ENCODE assay signal across 16 cellular contexts in the genomic region with DNA sequence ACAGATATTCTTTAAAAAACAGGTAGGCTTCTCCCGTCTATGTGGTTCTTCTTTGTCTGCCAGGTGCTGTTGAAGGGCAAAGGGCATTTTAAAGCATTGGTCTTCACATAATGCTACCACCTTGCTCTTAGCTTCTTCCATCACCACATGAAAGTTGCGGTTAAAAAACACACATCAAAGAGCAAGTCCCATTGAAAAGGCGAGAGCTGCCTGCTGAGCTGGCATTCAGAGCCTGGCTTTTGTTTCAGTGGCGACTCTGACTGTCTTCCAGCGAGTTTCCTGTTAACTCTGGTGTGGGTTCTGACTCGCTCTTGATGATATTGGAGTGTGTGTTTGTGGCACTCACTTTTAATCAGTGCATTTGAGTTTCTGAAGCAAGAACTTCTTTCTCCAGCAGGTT.
DNase-seq lines count a peak whose midpoint lies in the region; ATAC-seq lines count a peak whose summit lies in the region.
"Had no signal": no experiment of that assay in that cellular context is flagged by ENCODE, and none has a peak within 500 bp of the region (broad histone marks: within the 10 kb centered on the region; RNA-seq: fewer than 3 reads in every experiment).

No MANE protein-coding gene starts in this region.

- peaks cover 16% of the 10 kb centered on the region for H3K4me1 Mint-ChIP-seq in activated naive CD8-positive, alpha-beta T cell treated with anti-CD3 and anti-CD28 coated beads for 36 hours
- H3K4me1 Mint-ChIP-seq: T-helper 17 cell had no signal

- ATAC-seq in GM18868 (IDR thresholded peaks at IDR 0.05; ENCODE audit: unreplicated experiment), result peak; percentile 24
- ATAC-seq in HG03469 (IDR thresholded peaks at IDR 0.05; ENCODE audit: unreplicated experiment), result peak; percentile 25
- ATAC-seq: activated T-cell treated with anti-CD3 and anti-CD28 coated beads, Interleukin-2, amount 50 U/mL, for 4 hours; esophagus mucosa; T-helper 17 cell had no signal

- H3K9me3 Mint-ChIP-seq in activated naive CD8-positive, alpha-beta T cell treated with anti-CD3 and anti-CD28 coated beads for 36 hours, result no peaks in the 10 kb centered on the region
- H3K9me3 Mint-ChIP-seq: activated T-cell treated with anti-CD3 and anti-CD28 coated beads, Interleukin-2, amount 50 U/mL, for 4 hours; nephron progenitor cell had no signal

- DNase-seq in COLO668 (lab: John Stamatoyannopoulos, UW; ENCODE audit: unreplicated experiment) (peak; percentile 37), GOT3 (lab: John Stamatoyannopoulos, UW) (no peak), NCI-H2029 (lab: John Stamatoyannopoulos, UW) (no peak), NK-92 (lab: John Stamatoyannopoulos, UW; ENCODE audit: unreplicated experiment) (no peak), NCI-H82 treated with DMSO at 0.1 percent for 48 hours (lab: John Stamatoyannopoulos, UW; ENCODE audit: unreplicated experiment) (no peak)
- peak; percentile 10 for DNase-seq in activated naive CD8-positive, alpha-beta T cell treated with anti-CD3 and anti-CD28 coated beads for 36 hours
- DNase-seq: activated T-cell treated with anti-CD3 and anti-CD28 coated beads, Interleukin-2, amount 50 U/mL, for 4 hours; Kasumi-1; nephron progenitor cell; NK-92 treated with Interleukin-12 subunit alpha and Interleukin-12 subunit beta, amount 100 ng/mL, for 24 hours; small intestine; stimulated activated CD8-positive, alpha-beta memory T cell treated with anti-CD3 and anti-CD28 coated beads, Interleukin-4, amount 100 ng/mL, for 48 hours; T-helper 17 cell had no signal

- peaks cover 20% of the 10 kb centered on the region for H3K27me3 Mint-ChIP-seq in activated naive CD8-positive, alpha-beta T cell treated with anti-CD3 and anti-CD28 coated beads for 36 hours
- H3K27me3 Mint-ChIP-seq: T-helper 17 cell had no signal

- no peaks in the 10 kb centered on the region for H3K36me3 Mint-ChIP-seq in activated naive CD8-positive, alpha-beta T cell treated with anti-CD3 and anti-CD28 coated beads for 36 hours

- H3K27ac Mint-ChIP-seq in activated naive CD8-positive, alpha-beta T cell treated with anti-CD3 and anti-CD28 coated beads for 36 hours, result no peak overlapping the region
- H3K27ac Mint-ChIP-seq: nephron progenitor cell, T-helper 17 cell had no signal

- H3K4me3 Mint-ChIP-seq in activated naive CD8-positive, alpha-beta T cell treated with anti-CD3 and anti-CD28 coated beads for 36 hours, result no peak overlapping the region
- H3K4me3 Mint-ChIP-seq: activated T-cell treated with anti-CD3 and anti-CD28 coated beads, Interleukin-2, amount 50 U/mL, for 4 hours; nephron progenitor cell; T-helper 17 cell had no signal

Comparison
In these comparisons a context has a peak if more than half of its experiments do, and no peak if none do; other contexts are left out.
1. DNase-seq: peak in COLO668 (single experiment) and activated naive CD8-positive, alpha-beta T cell treated with anti-CD3 and anti-CD28 coated beads for 36 hours (single experiment); none in GOT3 (single experiment), NCI-H2029 (single experiment), NK-92 (single experiment) and NCI-H82 treated with DMSO at 0.1 percent for 48 hours (single experiment).